15 cellular contexts compared by ENCODE assay signal in genomic region chr3:128009952-128010846, GRCh38. TPM values are rescaled to one million over a fixed set of nuclear protein-coding genes. Genes with fewer than 3 reads are reported as not detected.
DNase-seq lines count a peak whose midpoint lies in the region; ATAC-seq, FAIRE-seq and TF ChIP-seq lines count a peak whose summit lies in the region.
"Had no signal": no experiment of that assay in that cellular context is flagged by ENCODE, and none has a peak within 500 bp of the region (broad histone marks: within the 10 kb centered on the region; RNA-seq: fewer than 3 reads in every experiment).

No MANE protein-coding gene starts in this region.

- H3K4me3 ChIP-seq in bronchial epithelial cell (ENCODE audit: low read depth, low read length): peak overlapping the region; percentile 39
- H3K4me3 ChIP-seq in CD4-positive, alpha-beta memory T cell (ENCODE audit: low read length in 2 of 2): no peak overlapping the region

- POLR2A ChIA-PET in CD4-positive, alpha-beta memory T cell (lab: Charles Lee; ENCODE audit: partially characterized antibody): no interaction called here

- H3K36me3 ChIP-seq in bronchial epithelial cell (ENCODE audit: control insufficient read depth, insufficient read depth, low read length): no peaks in the 10 kb centered on the region
- no peaks in the 10 kb centered on the region for H3K36me3 ChIP-seq in CD4-positive, alpha-beta memory T cell (ENCODE audit: insufficient read depth, low read length)

- no peaks in the 10 kb centered on the region for H3K27me3 ChIP-seq in bronchial epithelial cell (ENCODE audit: control insufficient read depth, insufficient read depth, low read length)
- H3K27me3 ChIP-seq in CD4-positive, alpha-beta memory T cell (ENCODE audit: insufficient read depth, low read length): no peaks in the 10 kb centered on the region

- no peaks in the 10 kb centered on the region for H3K4me1 ChIP-seq in CD4-positive, alpha-beta memory T cell (ENCODE audit: insufficient read depth, low read length)

- FAIRE-seq in bronchial epithelial cell (lab: Jason Lieb, UNC): peak; percentile 93

- CTCF ChIA-PET in activated CD8-positive, alpha-beta memory T cell treated with anti-CD3 and anti-CD28 coated beads, Interleukin-2, amount 10 ng/mL, durations not matched to agents 7 days and 5 days (lab: Charles Lee): no interaction called here
- CTCF ChIA-PET in CD4-positive, alpha-beta memory T cell (lab: Charles Lee; ENCODE audit: partially characterized antibody): no interaction called here

- H3K27ac ChIP-seq in CD4-positive, alpha-beta memory T cell (ENCODE audit: low read depth, low read length): no peak overlapping the region

- peaks cover 4% of the 10 kb centered on the region for H3K4me1 Mint-ChIP-seq in activated CD8-positive, alpha-beta memory T cell treated with anti-CD3 and anti-CD28 coated beads, Interleukin-2, amount 10 ng/mL, durations not matched to agents 7 days and 5 days
- H3K4me1 Mint-ChIP-seq in CD4-positive, alpha-beta memory T cell: peaks cover 0 to 3% (median 0%) of the 10 kb centered on the region in 4 donors
- H3K4me1 Mint-ChIP-seq: nephron had no signal

- ATAC-seq in left lobe of liver (peak; percentile 76), GM21825 (IDR thresholded peaks at IDR 0.05; ENCODE audit: unreplicated experiment) (no peak)
- ATAC-seq in activated CD8-positive, alpha-beta memory T cell treated with anti-CD3 and anti-CD28 coated beads, Interleukin-2, amount 10 ng/mL, durations not matched to agents 7 days and 5 days: no peak
- ATAC-seq: CD8-positive, alpha-beta T cell; left ventricle myocardium superior had no signal

- H3K36me3 Mint-ChIP-seq in activated CD8-positive, alpha-beta memory T cell treated with anti-CD3 and anti-CD28 coated beads, Interleukin-2, amount 10 ng/mL, durations not matched to agents 7 days and 5 days: no peaks in the 10 kb centered on the region
- H3K36me3 Mint-ChIP-seq in CD4-positive, alpha-beta memory T cell: no peaks in the 10 kb centered on the region
- H3K36me3 Mint-ChIP-seq: CD8-positive, alpha-beta T cell had no signal

- DNase-seq in AML-193 (lab: John Stamatoyannopoulos, UW) (peak; percentile 18 to 20), LoVo (ENCODE audit: low spot score) (peak; percentile 36), bronchial epithelial cell (ENCODE audit: low read depth) (peak; percentile 78), left lobe of liver (ENCODE audit: low spot score) (peak; percentile 62), 8988T (no peak)
- DNase-seq in activated CD8-positive, alpha-beta memory T cell treated with anti-CD3 and anti-CD28 coated beads, Interleukin-2, amount 10 ng/mL, durations not matched to agents 7 days and 5 days: no peak
- no peak for DNase-seq in CD4-positive, alpha-beta memory T cell
- DNase-seq: CD8-positive, alpha-beta T cell; effector CD8-positive, alpha-beta T cell; GDM1; NCI-H1930 had no signal

- no peaks in the 10 kb centered on the region for H3K9me3 ChIP-seq in CD4-positive, alpha-beta memory T cell (ENCODE audit: control insufficient read depth in 1 of 2, low read length in 2 of 2)

- no peak overlapping the region for H3K27ac Mint-ChIP-seq in activated CD8-positive, alpha-beta memory T cell treated with anti-CD3 and anti-CD28 coated beads, Interleukin-2, amount 10 ng/mL, durations not matched to agents 7 days and 5 days
- H3K27ac Mint-ChIP-seq in CD4-positive, alpha-beta memory T cell: peak overlapping the region in 1 of 7 donors; percentile 31
- H3K27ac Mint-ChIP-seq: activated CD4-positive, alpha-beta T cell treated with anti-CD3 and anti-CD28 coated beads, Interleukin-2, amount 10 ng/mL, durations not matched to agents 24 days and 14 days; CD8-positive, alpha-beta T cell; nephron had no signal

- no peaks in the 10 kb centered on the region for H3K9me3 Mint-ChIP-seq in activated CD8-positive, alpha-beta memory T cell treated with anti-CD3 and anti-CD28 coated beads, Interleukin-2, amount 10 ng/mL, durations not matched to agents 7 days and 5 days (ENCODE audit: low read depth)
- no peaks in the 10 kb centered on the region for H3K9me3 Mint-ChIP-seq in CD4-positive, alpha-beta memory T cell
- H3K9me3 Mint-ChIP-seq: activated CD4-positive, alpha-beta T cell treated with anti-CD3 and anti-CD28 coated beads, Interleukin-2, amount 10 ng/mL, durations not matched to agents 24 days and 14 days; CD8-positive, alpha-beta T cell; nephron had no signal

- intact Hi-C loops in CD4-positive, alpha-beta memory T cell (cut with micrococcal nuclease): no loop called here

- no peak for TF ChIP-seq CTCF in bronchial epithelial cell (IDR thresholded peaks at IDR 0.05; ENCODE audit: insufficient read depth, low read length, severe bottlenecking)

- peaks cover 5% of the 10 kb centered on the region for H3K27me3 Mint-ChIP-seq in activated CD8-positive, alpha-beta memory T cell treated with anti-CD3 and anti-CD28 coated beads, Interleukin-2, amount 10 ng/mL, durations not matched to agents 7 days and 5 days
- peaks cover 3 to 5% of the 10 kb centered on the region in 2 donors for H3K27me3 Mint-ChIP-seq in CD4-positive, alpha-beta memory T cell

- no peak overlapping the region for H3K4me3 Mint-ChIP-seq in activated CD8-positive, alpha-beta memory T cell treated with anti-CD3 and anti-CD28 coated beads, Interleukin-2, amount 10 ng/mL, durations not matched to agents 7 days and 5 days
- no peak overlapping the region for H3K4me3 Mint-ChIP-seq in CD4-positive, alpha-beta memory T cell
- H3K4me3 Mint-ChIP-seq: activated CD4-positive, alpha-beta T cell treated with anti-CD3 and anti-CD28 coated beads, Interleukin-2, amount 10 ng/mL, durations not matched to agents 24 days and 14 days; CD8-positive, alpha-beta T cell; nephron had no signal

RNA-seq across cellular contexts. Expression of gene SEC61A1, which starts 42.0 kb away (rescaled TPM):
- 202 and 256 TPM in 2 replicates for total RNA-seq in bronchial epithelial cell
- total RNA-seq in left lobe of liver: 152 TPM
- 100 to 1,000 TPM; 123 to 178 TPM for total RNA-seq in activated CD8-positive, alpha-beta memory T cell treated with anti-CD3 and anti-CD28 coated beads, Interleukin-2, amount 10 ng/mL, durations not matched to agents 7 days and 5 days
- 100 to 1,000 TPM; 203 to 212 TPM for total RNA-seq in CD4-positive, alpha-beta memory T cell
- 100 to 1,000 TPM; 156 to 182 TPM for polyA plus RNA-seq in CD4-positive, alpha-beta memory T cell

Comparison
In these comparisons a context has a peak if more than half of its experiments do, and no peak if none do; other contexts are left out.
1. DNase-seq: peak in AML-193 (2 of 2), LoVo (single experiment), bronchial epithelial cell (single experiment) and left lobe of liver (single experiment); none in activated CD8-positive, alpha-beta memory T cell treated with anti-CD3 and anti-CD28 coated beads, Interleukin-2, amount 10 ng/mL, durations not matched to agents 7 days and 5 days (single experiment), CD4-positive, alpha-beta memory T cell (0 of 5) and 8988T (single experiment).